25 cellular contexts compared by ENCODE assay signal in genomic region chr2:56207760-56208159, GRCh38. TPM values are rescaled to one million over a fixed set of nuclear protein-coding genes. Genes with fewer than 3 reads are reported as not detected.
"Had no signal": no experiment of that assay in that cellular context is flagged by ENCODE, and none has a peak within 500 bp of the region (broad histone marks: within the 10 kb centered on the region; RNA-seq: fewer than 3 reads in every experiment).

No MANE protein-coding gene starts in this region.

- H3K9ac ChIP-seq: parathyroid adenoma had no signal

- DNase-seq: effector CD8-positive, alpha-beta T cell; endodermal cell; head of caudate nucleus; kidney; natural killer cell; stimulated activated CD4-positive, alpha-beta T cell treated with anti-CD3 and anti-CD28 coated beads, Interleukin-4, amount 100 ng/mL, for 4 hours; stimulated activated naive CD8-positive, alpha-beta T cell treated with anti-CD3 and anti-CD28 coated beads, Interleukin-15, Interleukin-2, amounts not matched to agents 100 U/mL and 50 U/mL, for 24 hours; upper lobe of left lung had no signal

- H3K27ac ChIP-seq: epithelial cell of prostate, neutrophil, parathyroid adenoma, prostate gland, right atrium auricular region, thoracic aorta, tibial nerve, upper lobe of left lung had no signal

- H3K9me3 ChIP-seq: neutrophil, prostate gland, right atrium auricular region, thoracic aorta, tibial nerve, upper lobe of left lung had no signal

- H3K79me2 ChIP-seq: parathyroid adenoma had no signal

- H3K27me3 ChIP-seq: neutrophil, right atrium auricular region, tibial nerve, upper lobe of left lung had no signal

- ATAC-seq: esophagus mucosa; left lobe of liver; natural killer cell; sciatic nerve; stimulated activated memory B cell treated with anti-CD40 and anti-IgM and Interleukin-4, amounts not matched to agents 10 μg/mL and 1 μg/mL and 100 μg/mL, for 72 hours; stimulated activated naive CD8-positive, alpha-beta T cell treated with anti-CD3 and anti-CD28 coated beads, Interleukin-15, Interleukin-2, amounts not matched to agents 100 U/mL and 50 U/mL, for 24 hours had no signal

- H3K36me3 ChIP-seq: neutrophil, prostate gland, right atrium auricular region, thoracic aorta, tibial nerve, upper lobe of left lung had no signal

- H3K4me1 ChIP-seq: parathyroid adenoma, prostate gland, right atrium auricular region, tibial nerve, upper lobe of left lung had no signal

- H2AFZ ChIP-seq: parathyroid adenoma had no signal

- FAIRE-seq: colon, frontal cortex, kidney, urothelium cell line had no signal

- H3K4me3 ChIP-seq: lung, prostate gland, right atrium auricular region, thoracic aorta, tibial nerve, upper lobe of left lung had no signal

RNA-seq across cellular contexts. Expression of gene CCDC85A, which starts 24.0 kb away (rescaled TPM):
- total RNA-seq: fibroblast of lung, mononuclear cell, natural killer cell had no signal
